ENCODE assay signal across 23 cellular contexts in genomic region chr6:25564953-25565352, GRCh38.
"Had no signal": no experiment of that assay in that cellular context is flagged by ENCODE, and none has a peak within 500 bp of the region (broad histone marks: within the 10 kb centered on the region; RNA-seq: fewer than 3 reads in every experiment).

No MANE protein-coding gene starts in this region.

- ATAC-seq: activated CD4-positive, alpha-beta T cell treated with anti-CD3 and anti-CD28 coated beads for 36 hours; activated naive CD4-positive, alpha-beta T cell treated with anti-CD3 and anti-CD28 coated beads, Interleukin-2, amount 50 U/mL, for 72 hours; esophagus mucosa; gastrocnemius medialis; left lobe of liver; stimulated activated effector memory CD8-positive, alpha-beta T cell treated with anti-CD3 and anti-CD28 coated beads, Interleukin-12 subunit alpha, Interleukin-12 subunit beta, amount 100 ng/mL, for 72 hours; WTC11 had no signal

- DNase-seq: activated CD4-positive, alpha-beta T cell treated with anti-CD3 and anti-CD28 coated beads for 36 hours; activated CD4-positive, alpha-beta T cell treated with anti-CD3 and anti-CD28 coated beads, Interleukin-2, amount 50 U/mL, for 48 hours; activated gamma-delta T cell treated with Interleukin-2 at 50 U/mL for 16 hours; activated T-cell treated with anti-CD3 and anti-CD28 coated beads for 4 hours; adrenal gland; cerebellar nuclear complex; cortex of kidney; effector CD4-positive, alpha-beta T cell; gastrocnemius medialis; head of caudate nucleus; kidney; nephron progenitor cell; nucleus accumbens; sigmoid colon; stimulated activated CD4-positive, alpha-beta T cell treated with anti-CD3 and anti-CD28 coated beads, Interleukin-4, amount 100 ng/mL, for 24 hours; stomach; trophoblast cell had no signal

- H3K9me3 ChIP-seq: adrenal gland, gastrocnemius medialis, sigmoid colon, stomach had no signal

- H3K4me1 ChIP-seq: adrenal gland, gastrocnemius medialis, sigmoid colon, stomach had no signal

- H3K36me3 ChIP-seq: adrenal gland, gastrocnemius medialis, sigmoid colon, stomach had no signal

- H3K27me3 ChIP-seq: adrenal gland, gastrocnemius medialis, sigmoid colon, stomach had no signal

- H3K27ac ChIP-seq: adrenal gland, gastrocnemius medialis, sigmoid colon, stomach had no signal

- H3K4me3 ChIP-seq: adrenal gland, gastrocnemius medialis, lung, sigmoid colon, stomach had no signal
